Comparison of ENCODE assay signal across 1 cellular context in the genomic region with DNA sequence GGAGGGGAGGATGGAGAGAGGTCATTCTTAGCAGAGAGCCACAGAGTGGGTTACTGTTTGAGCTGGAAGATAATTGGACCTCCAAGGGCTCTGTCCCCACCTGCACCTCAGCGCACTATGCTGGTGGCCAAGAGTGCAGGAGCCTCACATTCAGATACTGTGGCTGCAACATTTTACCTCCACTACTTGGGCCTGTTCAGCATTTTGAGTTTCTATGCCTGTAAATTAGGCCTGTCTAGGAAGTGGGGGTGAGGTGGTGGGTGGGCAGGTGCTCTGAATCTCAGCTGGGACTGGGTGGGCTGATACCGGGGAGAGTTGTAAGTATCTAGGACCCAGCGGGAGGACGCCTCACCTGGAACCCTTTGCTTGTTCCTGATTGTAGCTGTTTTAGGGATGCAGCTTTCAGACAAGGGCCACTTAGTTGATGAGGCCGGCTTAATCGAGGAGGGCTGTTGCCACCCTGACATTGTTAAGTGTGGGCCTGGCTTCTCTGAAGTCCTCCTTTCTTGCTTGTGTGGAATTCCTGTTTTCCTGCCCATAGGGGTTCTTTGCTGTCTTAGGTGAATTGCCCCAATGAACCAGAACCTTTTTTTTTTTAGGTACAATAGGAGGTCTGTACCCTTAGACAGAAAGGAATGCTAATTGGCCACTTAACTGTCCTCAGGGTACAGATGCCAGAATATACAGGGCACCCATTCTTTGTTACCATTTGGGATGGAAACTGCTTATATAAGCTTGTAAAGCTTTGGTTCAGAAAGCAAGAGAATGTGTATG.
A peak's percentile ranks its signal among the peaks of the same experiment; 100 is the strongest.
TF ChIP-seq lines count a peak whose summit lies in the region.

No MANE protein-coding gene starts in this region.

TF ChIP-seq in endothelial cell of umbilical vein, 7 proteins besides CTCF, POLR2A, EP300 and RAD21:
- peak; percentile 14 for TF ChIP-seq POLR2AphosphoS5 (IDR thresholded peaks at IDR 0.05; ENCODE audit: insufficient read depth, low read depth, low read length)
- no peak for TF ChIP-seq MYC (IDR thresholded peaks at IDR 0.05; ENCODE audit: low read depth, low read length)
